8 cellular contexts compared by ENCODE assay signal in genomic region chr2:86194751-86195054, GRCh38. TPM values are rescaled to one million over a fixed set of nuclear protein-coding genes. Genes with fewer than 3 reads are reported as not detected.
A peak's percentile ranks its signal among the peaks of the same experiment; 100 is the strongest.
DNase-seq lines count a peak whose midpoint lies in the region; ATAC-seq and TF ChIP-seq lines count a peak whose summit lies in the region.

No MANE protein-coding gene starts in this region.

- no TSS peak for BruUV-seq in Calu3 (replicated peaks; lab: Mats Ljungman, UMichigan)

- H4K20me1 ChIP-seq in MM.1S (ENCODE audit: insufficient read depth, low read length) = peaks cover 15% of the 10 kb centered on the region; the same call in 1 of the 2 replicates

- H2AFZ ChIP-seq in MM.1S (ENCODE audit: low read length) = peak overlapping the region; percentile 77; the same call in 1 of the 2 replicates

- H3F3A ChIP-seq in MM.1S (ENCODE audit: insufficient read depth, low read length) = peaks cover 26% of the 10 kb centered on the region

- no peaks in the 10 kb centered on the region for H3K9me2 ChIP-seq in MM.1S (replicated peaks; ENCODE audit: insufficient read depth, low read length)

- H3K36me3 Mint-ChIP-seq in Calu3 (ENCODE audit: insufficient read depth, unreplicated experiment) = peaks cover 50% of the 10 kb centered on the region

- no peaks in the 10 kb centered on the region for H3K9me3 ChIP-seq in MM.1S (replicated peaks; ENCODE audit: insufficient read depth, low read length)
- no peaks in the 10 kb centered on the region for H3K9me3 ChIP-seq in mucosa of stomach (ENCODE audit: control insufficient read depth, low read length)

- H3K4me1 ChIP-seq in MM.1S (ENCODE audit: low read length) (peaks cover 18% of the 10 kb centered on the region), mucosa of stomach (ENCODE audit: control insufficient read depth, insufficient read depth, low read length) (peaks cover 9% of the 10 kb centered on the region)

- H3K27me3 ChIP-seq in MM.1S (replicated peaks; ENCODE audit: insufficient read depth, low read length) (no peaks in the 10 kb centered on the region), dorsolateral prefrontal cortex (no peaks in the 10 kb centered on the region), mucosa of stomach (ENCODE audit: control insufficient read depth, insufficient read depth, low read length) (no peaks in the 10 kb centered on the region)

- H3K9me3 Mint-ChIP-seq in Calu3 (ENCODE audit: low read depth, unreplicated experiment) = no peaks in the 10 kb centered on the region

- H3K36me3 ChIP-seq in MM.1S (replicated peaks; ENCODE audit: insufficient read depth, low read length) (0 out of 2 replicates have a peak, but pooled peaks cover 2% of the 10 kb centered on the region), mucosa of stomach (ENCODE audit: control insufficient read depth, insufficient read depth, low read length) (no peaks in the 10 kb centered on the region)

- CTCF ChIA-PET in Calu3 (lab: Charles Lee) = no interaction called here

- H3K79me2 ChIP-seq in MM.1S (ENCODE audit: low read length) = peaks cover 63% of the 10 kb centered on the region

- H3K27ac Mint-ChIP-seq in Calu3 (ENCODE audit: unreplicated experiment) = peak overlapping the region; percentile 90

- peak overlapping the region; percentile 98 for H3K4me3 Mint-ChIP-seq in Calu3 (ENCODE audit: low read depth, unreplicated experiment)

- H3K4me3 ChIP-seq in MM.1S (ENCODE audit: low read length) = peak overlapping the region; percentile 98
- peak overlapping the region; percentile 57 to 100 (median 97) for H3K4me3 ChIP-seq in dorsolateral prefrontal cortex
- H3K4me3 ChIP-seq in mucosa of stomach (ENCODE audit: low read length) = peak overlapping the region; percentile 72

- TF ChIP-seq CTCF in Calu3 (IDR thresholded peaks at IDR 0.05; ENCODE audit: unreplicated experiment) = no peak
- TF ChIP-seq CTCF in MM.1S (IDR thresholded peaks at IDR 0.05; ENCODE audit: low read length) = no peak
- peak in 4 of 56 donors; percentile 4 to 17 (median 10) for TF ChIP-seq CTCF in dorsolateral prefrontal cortex (IDR thresholded peaks at IDR 0.05 in 54 of 56, conservative IDR thresholded peaks at IDR 0.05 in 2 of 56; ENCODE audit: low read depth in 1 of 56, partially characterized antibody in 56 of 56)

- peak overlapping the region; percentile 91 for H3K4me2 ChIP-seq in MM.1S (ENCODE audit: low read depth, low read length)

- DNase-seq in Calu3 (no peak), MM.1S (no peak), dorsolateral prefrontal cortex (peak in 6 of 10 donors; percentile 94 to 98 (median 95)), HT-29 (ENCODE audit: low spot score) (no peak), activated gamma-delta T cell treated with Interleukin-2 at 50 U/mL for 16 hours (no peak), NCI-H1930 (lab: John Stamatoyannopoulos, UW) (no peak)

- no peaks in the 10 kb centered on the region for H3K27me3 Mint-ChIP-seq in Calu3 (ENCODE audit: unreplicated experiment)

- ATAC-seq in HG03135 (IDR thresholded peaks at IDR 0.05; ENCODE audit: unreplicated experiment) = no peak

- intact Hi-C loops in Calu3 (cut with micrococcal nuclease; ENCODE audit: unreplicated experiment) (no loop called here), dorsolateral prefrontal cortex (cut with DNase I) (loop anchor here (5.0 to 10.0 kb wide), 3 partner anchors 87 to 248 kb away; partner anchors contain the start of genes POLR1A (in 2 of the 2), PTCD3 (in 2 of the 2) and KDM3A (in 1 of the 2))

- peak overlapping the region; percentile 99 for H3K9ac ChIP-seq in MM.1S (ENCODE audit: low read length)
- H3K9ac ChIP-seq in mucosa of stomach (ENCODE audit: low read length) = peak overlapping the region; percentile 84

- peaks cover 39% of the 10 kb centered on the region for H3K4me1 Mint-ChIP-seq in Calu3 (ENCODE audit: low read depth, unreplicated experiment)

- H3K27ac ChIP-seq in MM.1S (ENCODE audit: low read length) = peak overlapping the region; percentile 99
- peak overlapping the region in 58 of 59 donors; percentile 42 to 99 (median 97) for H3K27ac ChIP-seq in dorsolateral prefrontal cortex

RNA-seq across cellular contexts. Expression of gene IMMT, which starts 0.6 kb away (rescaled TPM):
- total RNA-seq in Calu3 (2022) = 86.7 and 88.7 TPM in 2 replicates
- total RNA-seq in dorsolateral prefrontal cortex = 100 to 1,000 TPM in 3 of 120 experiments, 10 to 100 TPM in 117; 46.6 to 117 (median 78.3) TPM
- total RNA-seq in HT-29 (2014; rRNA removed; shearing (Covaris generic)) = 44.3 and 52.1 TPM in 2 replicates

RNA-seq across cellular contexts. Expression of gene MRPL35, which starts 4.6 kb away (rescaled TPM):
- total RNA-seq in Calu3 (2022) = 36.2 and 41.5 TPM in 2 replicates
- total RNA-seq in dorsolateral prefrontal cortex = 10 to 100 TPM; 30.4 to 72.1 (median 52.3) TPM
- 13.4 and 14.7 TPM in 2 replicates for total RNA-seq in HT-29 (2014; rRNA removed; shearing (Covaris generic))

Comparison
In these comparisons a context has a peak if more than half of its experiments do, and no peak if none do; other contexts are left out.
1. DNase-seq: peak in dorsolateral prefrontal cortex (6 of 10); none in Calu3 (single experiment), MM.1S (single experiment), HT-29 (single experiment), activated gamma-delta T cell treated with Interleukin-2 at 50 U/mL for 16 hours (single experiment) and NCI-H1930 (0 of 2).
2. Peak in every context shown above with its lines, with median percentiles within 50 percentile points of each other: H3K4me3 ChIP-seq.